ENCODE assay signal across 9 cellular contexts in the genomic region with DNA sequence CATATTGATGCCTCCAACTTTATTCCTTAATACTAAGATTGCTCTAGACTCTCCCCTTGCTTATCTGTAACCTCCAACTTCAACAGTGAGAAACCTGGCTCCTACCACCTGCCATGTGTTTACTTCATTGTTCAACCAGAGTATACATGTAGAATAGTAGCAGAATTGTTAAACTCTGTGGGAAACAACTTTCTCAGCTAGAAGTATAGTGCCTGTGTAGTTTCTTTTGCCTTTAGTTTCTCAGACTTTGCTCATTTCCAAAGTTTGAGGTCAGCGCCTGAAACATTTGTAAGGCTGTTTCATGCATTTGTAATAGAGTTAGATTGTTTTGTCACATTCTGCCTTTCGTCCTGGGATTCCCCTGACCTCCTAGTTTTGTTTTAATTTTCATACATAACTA.
DNase-seq lines count a peak whose midpoint lies in the region; ATAC-seq and FAIRE-seq lines count a peak whose summit lies in the region.
"Had no signal": no experiment of that assay in that cellular context is flagged by ENCODE, and none has a peak within 500 bp of the region (broad histone marks: within the 10 kb centered on the region; RNA-seq: fewer than 3 reads in every experiment).

No MANE protein-coding gene starts in this region.

- peak; percentile 51 for FAIRE-seq in GM18507 (lab: Jason Lieb, UNC)

- peak; percentile 4 for DNase-seq in GM18507 (ENCODE audit: extremely low spot score, insufficient read length, low read depth)
- peak; percentile 6 for DNase-seq in GM19240 (ENCODE audit: insufficient read length, low spot score)
- DNase-seq in pons (ENCODE audit: low spot score), result no peak
- no peak for DNase-seq in DMS79 (lab: John Stamatoyannopoulos, UW)
- no peak for DNase-seq in effector CD8-positive, alpha-beta T cell (lab: John Stamatoyannopoulos, UW)
- DNase-seq in stimulated activated CD4-positive, alpha-beta T cell treated with anti-CD3 and anti-CD28 coated beads, Interleukin-4, amount 100 ng/mL, for 24 hours, result no peak
- DNase-seq: KBM-7 had no signal

- peak; percentile 85 for ATAC-seq in HG02623 (IDR thresholded peaks at IDR 0.05; ENCODE audit: unreplicated experiment)
- ATAC-seq in HG03442 (IDR thresholded peaks at IDR 0.05; ENCODE audit: unreplicated experiment), result peak; percentile 95

Comparison
In these comparisons a context has a peak if more than half of its experiments do, and no peak if none do; other contexts are left out.
1. DNase-seq: peak in GM18507 (single experiment) and GM19240 (single experiment); none in pons (single experiment), DMS79 (single experiment), effector CD8-positive, alpha-beta T cell (single experiment) and stimulated activated CD4-positive, alpha-beta T cell treated with anti-CD3 and anti-CD28 coated beads, Interleukin-4, amount 100 ng/mL, for 24 hours (single experiment).